ENCODE assay signal across 4 cellular contexts in the genomic region with DNA sequence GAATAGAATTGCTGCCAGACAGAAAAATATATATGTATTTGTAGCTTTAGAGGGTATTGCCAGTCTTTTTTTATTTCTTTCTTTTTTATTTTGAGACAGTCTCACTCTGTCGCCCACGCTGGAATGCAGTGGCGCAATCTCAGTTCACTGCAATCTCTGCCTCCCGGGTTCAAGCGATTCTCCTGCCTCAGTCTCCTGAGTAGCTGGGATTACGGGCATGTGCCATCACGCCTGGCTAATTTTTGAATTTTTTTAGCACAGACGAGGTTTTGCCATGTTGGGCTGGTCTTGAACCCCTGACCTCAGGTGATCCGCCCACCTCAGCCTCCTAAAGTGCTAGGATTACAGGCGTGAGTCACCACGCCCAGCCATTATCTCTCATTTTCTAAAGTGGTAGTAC. TPM values are rescaled to one million over a fixed set of nuclear protein-coding genes. Genes with fewer than 3 reads are reported as not detected.
"Had no signal": no experiment of that assay in that cellular context is flagged by ENCODE, and none has a peak within 500 bp of the region (broad histone marks: within the 10 kb centered on the region; RNA-seq: fewer than 3 reads in every experiment).

No MANE protein-coding gene starts in this region.

RNA-seq across cellular contexts. Expression of a gene that starts 3.5 kb away (rescaled TPM):
- total RNA-seq: OCI-LY7 had no signal

RNA-seq across cellular contexts. Expression of a gene that starts 35.3 kb away (rescaled TPM):
- total RNA-seq: RPMI7951, SJCRH30, SK-MEL-5 had no signal
